19 cellular contexts compared by ENCODE assay signal in genomic region chr16:52872706-52873105, GRCh38.
A peak's percentile ranks its signal among the peaks of the same experiment; 100 is the strongest.
DNase-seq lines count a peak whose midpoint lies in the region; ATAC-seq, FAIRE-seq and TF ChIP-seq lines count a peak whose summit lies in the region.
"Had no signal": no experiment of that assay in that cellular context is flagged by ENCODE, and none has a peak within 500 bp of the region (broad histone marks: within the 10 kb centered on the region; RNA-seq: fewer than 3 reads in every experiment).

No MANE protein-coding gene starts in this region.

- intact Hi-C loops in A673 (cut with micrococcal nuclease; ENCODE audit: unreplicated experiment), result no loop called here

- TF ChIP-seq CTCF in A673 (conservative IDR thresholded peaks at IDR 0.05; ENCODE audit: low read depth, low read length), result no peak

- no peak for FAIRE-seq in H54 (lab: Jason Lieb, UNC)
- FAIRE-seq: A549, GM12892, GM18507, HepG2 had no signal

- H2BK15ac ChIP-seq in neuronal stem cell (ENCODE audit: low read length), result no peak overlapping the region

- no peak overlapping the region for H4K91ac ChIP-seq in neuronal stem cell (ENCODE audit: low read depth, low read length, poor library complexity)

- H3K27ac ChIP-seq in A673 (ENCODE audit: low read depth, low read length, poor library complexity, severe bottlenecking), result no peak overlapping the region
- H3K27ac ChIP-seq in neuronal stem cell (replicated peaks; ENCODE audit: low read length), result no peak overlapping the region
- H3K27ac ChIP-seq: 22Rv1, A549, BLaER1, GM23248 had no signal

- ATAC-seq in HG02981 (IDR thresholded peaks at IDR 0.05; ENCODE audit: unreplicated experiment), result no peak
- ATAC-seq: A549, HepG2 had no signal

- H3K4me3 ChIP-seq in A673 (ENCODE audit: low read depth, low read length, poor library complexity, severe bottlenecking) (no peak overlapping the region), neuronal stem cell (ENCODE audit: low read length in 2 of 2) (no peak overlapping the region)
- H3K4me3 ChIP-seq: A549, BLaER1, GM23248 had no signal

- H2BK5ac ChIP-seq in neuronal stem cell (ENCODE audit: low read length), result no peak overlapping the region

- no peak overlapping the region for H3K4ac ChIP-seq in neuronal stem cell (ENCODE audit: low read length)

- POLR2A ChIA-PET in A673 (lab: Charles Lee; ENCODE audit: low non-redundant PET), result no interaction called here

- no peak overlapping the region for H2BK120ac ChIP-seq in neuronal stem cell (ENCODE audit: low read depth, low read length)

- CTCF ChIA-PET in A673 (lab: Charles Lee), result no interaction called here

- H3K9me3 ChIP-seq in A673 (ENCODE audit: low read depth, low read length, poor library complexity, severe bottlenecking) (no peaks in the 10 kb centered on the region), neuronal stem cell (replicated peaks in 1 of 2; ENCODE audit: control insufficient read depth in 2 of 2, insufficient read depth in 1 of 2, low read depth in 1 of 2, low read length in 2 of 2) (no peaks in the 10 kb centered on the region)
- H3K9me3 ChIP-seq: A549, BLaER1 had no signal

- H3K4me2 ChIP-seq in neuronal stem cell (ENCODE audit: insufficient read depth, low read length, poor library complexity, severe bottlenecking), result no peak overlapping the region
- H3K4me2 ChIP-seq: A549, BLaER1 had no signal

- no CpG with 5 or more reads among the region's 6 CpGs for WGBS in neuronal stem cell (ENCODE audit: extremely low coverage in 2 of 2, insufficient read length in 2 of 2, insufficient replicate concordance in 1 of 2), 2 donors

- peak overlapping the region; percentile 60 for H2AFZ ChIP-seq in neuronal stem cell (ENCODE audit: low read length)
- H2AFZ ChIP-seq: GM23248 had no signal

- DNase-seq in A673 (ENCODE audit: low spot score) (peak; percentile 68), astrocyte of the hippocampus (ENCODE audit: low read depth, low spot score) (peak; percentile 81), foreskin melanocyte (peak; percentile 30), neuronal stem cell (ENCODE audit: low spot score) (no peak), H54 (ENCODE audit: insufficient read length, low spot score) (no peak), NCI-H226 (no peak)
- DNase-seq: CD4-positive, alpha-beta memory T cell; DMS153; DMS79; GDM1; GM23248; H7 had no signal

- no peak overlapping the region for H3K14ac ChIP-seq in neuronal stem cell (ENCODE audit: low read length)

- H3K9ac ChIP-seq in neuronal stem cell (ENCODE audit: low read depth, low read length, poor library complexity), result no peak overlapping the region
- H3K9ac ChIP-seq: BLaER1, GM23248 had no signal

- peaks cover 18% of the 10 kb centered on the region for H3K4me1 ChIP-seq in A673 (ENCODE audit: insufficient read depth, low read length, poor library complexity, severe bottlenecking)
- peaks cover 1 to 15% of the 10 kb centered on the region in 2 donors for H3K4me1 ChIP-seq in neuronal stem cell (ENCODE audit: control insufficient read depth in 2 of 2, insufficient read depth in 1 of 2, low read depth in 1 of 2, low read length in 2 of 2)
- H3K4me1 ChIP-seq: A549, BLaER1 had no signal

- H2AK5ac ChIP-seq in neuronal stem cell (ENCODE audit: low read depth, low read length), result no peak overlapping the region

- H2BK12ac ChIP-seq in neuronal stem cell (ENCODE audit: low read length), result no peak overlapping the region

- TF ChIP-seq POLR2A in H54 (IDR thresholded peaks at IDR 0.05; ENCODE audit: low read depth, low read length), result no peak

- no TSS peak for BruUV-seq in A673 (replicated peaks; lab: Mats Ljungman, UMichigan)

- no peak overlapping the region for H4K8ac ChIP-seq in neuronal stem cell (ENCODE audit: low read depth, low read length)

- H3K18ac ChIP-seq in neuronal stem cell (ENCODE audit: low read length), result no peak overlapping the region

- H3K23ac ChIP-seq in neuronal stem cell (ENCODE audit: low read depth, low read length, poor library complexity), result no peak overlapping the region

- no peaks in the 10 kb centered on the region for H3K27me3 ChIP-seq in A673 (replicated peaks; ENCODE audit: insufficient read depth, low read depth, low read length, poor library complexity)
- H3K27me3 ChIP-seq in neuronal stem cell (ENCODE audit: control insufficient read depth in 3 of 3, insufficient read depth in 3 of 3, low read depth in 1 of 3, low read length in 3 of 3), result no peaks in the 10 kb centered on the region
- H3K27me3 ChIP-seq: BLaER1 had no signal

- no peaks in the 10 kb centered on the region for H3K79me1 ChIP-seq in neuronal stem cell (ENCODE audit: low read depth, low read length)

- H3K36me3 ChIP-seq in A673 (ENCODE audit: insufficient read depth, low read length, poor library complexity, severe bottlenecking) (no peaks in the 10 kb centered on the region), neuronal stem cell (replicated peaks in 1 of 2; ENCODE audit: control insufficient read depth in 2 of 2, insufficient read depth in 2 of 2, low read length in 2 of 2) (no peaks in the 10 kb centered on the region)
- H3K36me3 ChIP-seq: BLaER1 had no signal

Comparison
In these comparisons a context has a peak if more than half of its experiments do, and no peak if none do; other contexts are left out.
1. DNase-seq: peak in A673 (single experiment), astrocyte of the hippocampus (single experiment) and foreskin melanocyte (single experiment); none in neuronal stem cell (single experiment), H54 (single experiment) and NCI-H226 (single experiment).